20 cellular contexts compared by ENCODE assay signal in genomic region chr2:69995511-69995910, GRCh38.
"Had no signal": no experiment of that assay in that cellular context is flagged by ENCODE, and none has a peak within 500 bp of the region (broad histone marks: within the 10 kb centered on the region; RNA-seq: fewer than 3 reads in every experiment).

No MANE protein-coding gene starts in this region.

- H3K4me3 ChIP-seq: gastrocnemius medialis, pancreas, sigmoid colon had no signal

- H3K4me3 Mint-ChIP-seq: activated naive CD8-positive, alpha-beta T cell treated with anti-CD3 and anti-CD28 coated beads for 36 hours; activated T-cell treated with anti-CD3 and anti-CD28 coated beads, Interleukin-2, amount 50 U/mL, for 72 hours; brain; natural killer cell; stimulated activated effector memory CD8-positive, alpha-beta T cell treated with anti-CD3 and anti-CD28 coated beads, Interleukin-12 subunit alpha, Interleukin-12 subunit beta, amount 100 ng/mL, for 72 hours had no signal

- H3K27me3 Mint-ChIP-seq: activated naive CD8-positive, alpha-beta T cell treated with anti-CD3 and anti-CD28 coated beads for 36 hours; brain had no signal

- DNase-seq: activated CD4-positive, alpha-beta T cell treated with anti-CD3 and anti-CD28 coated beads for 1 hour; activated CD4-positive, alpha-beta T cell treated with anti-CD3 and anti-CD28 coated beads, Interleukin-2, amount 50 U/mL, for 48 hours; activated naive CD4-positive, alpha-beta T cell; activated naive CD8-positive, alpha-beta T cell treated with anti-CD3 and anti-CD28 coated beads for 36 hours; activated T-cell treated with anti-CD3 and anti-CD28 coated beads, Interleukin-2, amount 50 U/mL, for 72 hours; amygdala; central memory CD4-positive, alpha-beta T cell; erythroblast; gastrocnemius medialis; kidney glomerular epithelial cell; mesenchymal stem cell; natural killer cell; pancreas; sigmoid colon; stimulated activated CD4-positive, alpha-beta T cell treated with anti-CD3 and anti-CD28 coated beads, Interleukin-4, amount 100 ng/mL, for 24 hours; SW 1271; T-helper 2 cell had no signal

- H3K27ac ChIP-seq: gastrocnemius medialis, pancreas, sigmoid colon, VCaP had no signal

- H3K9me3 Mint-ChIP-seq: activated naive CD8-positive, alpha-beta T cell treated with anti-CD3 and anti-CD28 coated beads for 36 hours; activated T-cell treated with anti-CD3 and anti-CD28 coated beads, Interleukin-2, amount 50 U/mL, for 72 hours; brain; natural killer cell; stimulated activated effector memory CD8-positive, alpha-beta T cell treated with anti-CD3 and anti-CD28 coated beads, Interleukin-12 subunit alpha, Interleukin-12 subunit beta, amount 100 ng/mL, for 72 hours had no signal

- H3K4me1 ChIP-seq: pancreas, sigmoid colon had no signal

- H3K4me1 Mint-ChIP-seq: brain had no signal

- H3K9me3 ChIP-seq: gastrocnemius medialis, pancreas, sigmoid colon had no signal

- H3K27ac Mint-ChIP-seq: activated naive CD8-positive, alpha-beta T cell treated with anti-CD3 and anti-CD28 coated beads for 36 hours; activated T-cell treated with anti-CD3 and anti-CD28 coated beads, Interleukin-2, amount 50 U/mL, for 72 hours; brain; natural killer cell; stimulated activated effector memory CD8-positive, alpha-beta T cell treated with anti-CD3 and anti-CD28 coated beads, Interleukin-12 subunit alpha, Interleukin-12 subunit beta, amount 100 ng/mL, for 72 hours had no signal

- H3K27me3 ChIP-seq: gastrocnemius medialis, pancreas, sigmoid colon had no signal

- ATAC-seq: activated T-cell treated with anti-CD3 and anti-CD28 coated beads, Interleukin-2, amount 50 U/mL, for 72 hours; gastrocnemius medialis; natural killer cell; pancreas; stimulated activated effector memory CD8-positive, alpha-beta T cell treated with anti-CD3 and anti-CD28 coated beads, Interleukin-12 subunit alpha, Interleukin-12 subunit beta, amount 100 ng/mL, for 72 hours had no signal
